Comparison of ENCODE assay signal across 10 cellular contexts in the genomic region with DNA sequence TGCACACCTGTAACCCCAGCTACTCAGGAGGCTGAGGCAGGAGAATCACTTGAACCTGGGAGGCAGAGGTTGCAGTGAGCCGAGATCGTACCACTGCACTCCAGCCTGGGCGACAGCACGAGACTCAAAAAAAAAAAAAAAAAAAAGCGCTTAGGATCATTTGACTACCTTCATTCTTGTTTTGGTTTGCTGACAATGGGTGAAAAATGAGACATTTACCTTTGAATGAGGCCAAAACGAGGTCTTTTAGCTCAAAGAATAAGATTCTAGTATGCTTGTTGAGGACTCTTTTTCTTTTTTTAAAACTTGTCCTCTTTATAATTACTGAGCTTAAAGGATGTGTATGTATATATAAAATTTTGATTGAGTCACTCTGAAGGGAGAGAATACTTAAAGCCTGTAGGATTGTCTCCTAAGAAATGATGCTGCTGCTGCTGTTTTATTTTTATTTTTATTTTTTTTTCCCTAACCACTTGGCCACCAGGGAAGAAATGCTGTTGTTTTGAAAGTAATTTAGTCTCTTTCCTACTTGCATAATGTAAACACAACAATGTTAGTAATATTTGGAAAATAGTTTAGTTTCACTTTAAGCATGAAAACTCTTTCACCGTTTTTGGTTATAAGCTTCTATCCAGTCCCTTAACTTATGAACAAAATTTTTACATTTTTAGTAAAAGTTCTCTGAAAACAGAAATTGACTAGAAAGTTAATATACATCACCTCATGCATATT. TPM values are rescaled to one million over a fixed set of nuclear protein-coding genes. Genes with fewer than 3 reads are reported as not detected.
A peak's percentile ranks its signal among the peaks of the same experiment; 100 is the strongest.
DNase-seq lines count a peak whose midpoint lies in the region; ATAC-seq and TF ChIP-seq lines count a peak whose summit lies in the region.
"Had no signal": no experiment of that assay in that cellular context is flagged by ENCODE, and none has a peak within 500 bp of the region (broad histone marks: within the 10 kb centered on the region; RNA-seq: fewer than 3 reads in every experiment).

No MANE protein-coding gene starts in this region.

- no peak for DNase-seq in HL-60 (ENCODE audit: low read depth in 1 of 2, low spot score in 1 of 2)
- peak; percentile 48 for DNase-seq in fibroblast of peridontal ligament (ENCODE audit: extremely low read depth)
- no peak for DNase-seq in mesenteric fat pad (ENCODE audit: low spot score)
- no peak for DNase-seq in AG08395 (ENCODE audit: low spot score)
- no peak for DNase-seq in dermis blood vessel endothelial cell
- DNase-seq in stimulated activated naive CD4-positive, alpha-beta T cell (lab: John Stamatoyannopoulos, UW): no peak
- DNase-seq: NCI-H2227 treated with DMSO at 0.1 percent for 48 hours; stimulated activated naive CD4-positive, alpha-beta T cell treated with Interleukin-2 at 50 U/mL for 16 hours had no signal

- H3K27me3 ChIP-seq in HL-60 (ENCODE audit: insufficient read depth, poor library complexity, severe bottlenecking): no peaks in the 10 kb centered on the region

- peak overlapping the region; percentile 68 for H3K27ac ChIP-seq in HL-60 (replicated peaks)

- H3K4me3 ChIP-seq in GM08714 (ENCODE audit: low read length) (peak overlapping the region; percentile 33), HL-60 (replicated peaks; ENCODE audit: insufficient read depth, low read length) (no peak overlapping the region)

- peak; percentile 14 for ATAC-seq in GM21528 (IDR thresholded peaks at IDR 0.05; ENCODE audit: low FRiP score, unreplicated experiment)

- no peak for TF ChIP-seq CTCF in HL-60 (IDR thresholded peaks at IDR 0.05; ENCODE audit: insufficient read depth, low read length)

RNA-seq across cellular contexts. Expression of a gene that starts 7.9 kb away (rescaled TPM):
- total RNA-seq in mesenteric fat pad: 26.7 TPM
- total RNA-seq in dermis blood vessel endothelial cell: 37.6 and 39.5 TPM in 2 replicates
